In the genomic region with DNA sequence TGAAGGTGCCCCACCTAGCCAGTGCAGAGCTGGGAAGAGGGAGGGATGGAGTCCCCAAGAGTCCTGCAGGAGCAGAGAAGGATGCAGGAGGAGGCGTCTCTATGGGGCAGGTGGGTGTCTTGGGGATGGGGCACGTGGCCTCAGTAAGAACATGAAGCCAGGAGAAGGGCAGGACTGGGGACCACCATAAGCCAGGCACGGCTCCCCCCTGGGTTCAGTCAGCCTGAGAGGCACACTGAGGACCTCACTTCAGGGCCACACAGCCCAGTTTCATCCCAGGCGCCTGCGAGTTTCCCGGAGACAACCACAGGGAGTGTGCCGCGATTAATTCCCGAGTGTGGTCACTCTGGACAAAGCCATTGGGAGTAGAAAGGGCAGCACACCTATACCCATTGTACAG, we compare ENCODE assay signal across 9 cellular contexts.
DNase-seq lines count a peak whose midpoint lies in the region; ATAC-seq, FAIRE-seq and TF ChIP-seq lines count a peak whose summit lies in the region.
"Had no signal": no experiment of that assay in that cellular context is flagged by ENCODE, and none has a peak within 500 bp of the region (broad histone marks: within the 10 kb centered on the region; RNA-seq: fewer than 3 reads in every experiment).

No MANE protein-coding gene starts in this region.

- H3F3A ChIP-seq in GM23248 (ENCODE audit: insufficient read depth) = no peaks in the 10 kb centered on the region

- H3K27ac ChIP-seq in pancreas (no peak overlapping the region), GM23248 (no peak overlapping the region)

- H3K4me3 ChIP-seq in epithelial cell of proximal tubule (ENCODE audit: low read depth, low read length) (peak overlapping the region; percentile 33), pancreas (peak overlapping the region; percentile 29 to 59 (median 44)), GM23248 (no peak overlapping the region)

- H3K36me3 ChIP-seq in pancreas (no peaks in the 10 kb centered on the region), GM23248 (ENCODE audit: low read depth) (no peaks in the 10 kb centered on the region)

- H3K4me2 ChIP-seq in GM23248 (ENCODE audit: unreplicated experiment) = no peak overlapping the region

- H3K9me3 ChIP-seq in pancreas = no peaks in the 10 kb centered on the region
- H3K9me3 ChIP-seq in GM23248 (ENCODE audit: low read depth) = no peaks in the 10 kb centered on the region

- ATAC-seq in HG03439 (IDR thresholded peaks at IDR 0.05; ENCODE audit: unreplicated experiment) = peak; percentile 7
- peak; percentile 7 to 29 (median 14) for ATAC-seq in pancreas
- ATAC-seq in HG02981 (IDR thresholded peaks at IDR 0.05; ENCODE audit: unreplicated experiment) = no peak

- in situ Hi-C loops in GM23248 (cut with MboI) = no loop called here

- no peak overlapping the region for H3K9ac ChIP-seq in GM23248

- WGBS in pancreas, 2 donors = 23 to 32% methylated on average over 8 to 9 of the region's 9 CpGs
- 29 to 39% methylated on average over 8 to 9 of the region's 9 CpGs for WGBS in GM23248 (ENCODE audit: low coverage in 1 of 2, low lambda C conversion rate in 2 of 2, missing lambda C conversion rate in 2 of 2), 2 experiments

- TF ChIP-seq CTCF in epithelial cell of proximal tubule (conservative IDR thresholded peaks at IDR 0.05; ENCODE audit: low read depth, low read length) (no peak), pancreas (IDR thresholded peaks at IDR 0.05) (no peak)

- intact Hi-C loops in pancreas (cut with DNase I) = loop anchor here in 2 of 3 donors (10.0 kb wide), 3 partner anchors 251 to 541 kb away; no protein-coding TSS in a partner anchor

- no peaks in the 10 kb centered on the region for H3K4me1 ChIP-seq in pancreas
- peaks cover 5% of the 10 kb centered on the region; the same call in 1 of the 2 replicates for H3K4me1 ChIP-seq in GM23248 (ENCODE audit: insufficient read depth)

- H3K27me3 ChIP-seq in pancreas (no peaks in the 10 kb centered on the region), GM23248 (replicated peaks; ENCODE audit: insufficient read depth) (peaks cover 10% of the 10 kb centered on the region; the same call in 1 of the 2 replicates)

- no peak for FAIRE-seq in pancreas (lab: Jason Lieb, UNC)
- FAIRE-seq: keratinocyte had no signal

- no peak overlapping the region for H2AFZ ChIP-seq in GM23248

- H3K9me2 ChIP-seq in GM23248 (ENCODE audit: insufficient read depth) = no peaks in the 10 kb centered on the region

- peak; percentile 1 for DNase-seq in EL
- no peak for DNase-seq in epithelial cell of proximal tubule (ENCODE audit: low read depth)
- DNase-seq in pancreas = no peak
- DNase-seq in NCI-H2029 treated with DMSO at 0.1 percent for 48 hours (lab: John Stamatoyannopoulos, UW) = no peak
- no peak for DNase-seq in GM23248
- DNase-seq in ureter (ENCODE audit: low spot score) = no peak

- H3K79me2 ChIP-seq in GM23248 (ENCODE audit: insufficient read depth) = no peaks in the 10 kb centered on the region

- H4K20me1 ChIP-seq in GM23248 (ENCODE audit: insufficient read depth) = no peaks in the 10 kb centered on the region
